In the genomic region with DNA sequence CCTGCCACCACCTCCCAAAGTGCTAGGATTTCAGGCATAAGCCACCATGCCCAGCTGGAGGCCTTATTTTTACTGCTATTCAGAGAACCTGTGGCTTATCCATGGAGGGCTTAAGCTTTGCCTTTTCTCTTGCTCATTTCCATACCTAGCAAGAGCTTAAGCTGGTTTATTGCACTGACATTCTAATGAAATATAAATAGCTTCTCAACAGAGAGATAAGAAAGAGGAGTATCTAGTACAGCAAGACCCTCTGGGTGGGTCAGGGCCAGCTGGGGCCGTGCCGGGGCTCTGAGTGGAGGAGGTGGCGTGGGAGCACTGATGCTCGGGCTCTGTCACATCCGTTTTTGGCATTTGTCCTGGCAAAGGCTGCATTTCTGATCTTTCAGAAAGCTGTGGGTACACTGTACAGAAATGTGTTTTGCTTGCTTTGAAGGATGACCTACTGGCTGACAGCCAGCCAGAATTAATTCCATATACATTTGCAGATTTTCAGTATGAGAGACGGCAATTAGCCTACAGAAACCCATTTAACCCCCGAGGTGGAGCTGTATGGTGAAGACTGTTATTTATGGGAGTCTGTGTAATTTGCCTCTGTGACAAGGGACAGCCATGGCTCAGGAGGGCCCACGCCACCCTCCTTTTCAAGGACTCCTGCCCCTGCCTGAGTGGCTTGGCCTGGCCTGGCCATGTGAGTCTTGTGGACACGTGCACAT, we compare ENCODE assay signal across 19 cellular contexts.
A peak's percentile ranks its signal among the peaks of the same experiment; 100 is the strongest.
DNase-seq lines count a peak whose midpoint lies in the region; ATAC-seq and TF ChIP-seq lines count a peak whose summit lies in the region.
"Had no signal": no experiment of that assay in that cellular context is flagged by ENCODE, and none has a peak within 500 bp of the region (broad histone marks: within the 10 kb centered on the region; RNA-seq: fewer than 3 reads in every experiment).

No MANE protein-coding gene starts in this region.

- 40 to 50% methylated on average over 8 to 9 of the region's 9 CpGs for WGBS in testis, 2 donors

- H3K4me1 Mint-ChIP-seq in chondrocyte (ENCODE audit: low read depth): peaks cover 30% of the 10 kb centered on the region
- no peaks in the 10 kb centered on the region for H3K4me1 Mint-ChIP-seq in stimulated activated naive B cell treated with anti-CD40 and anti-IgM and Interleukin-4, amounts not matched to agents 10 μg/mL and 1 μg/mL and 100 μg/mL, for 72 hours
- H3K4me1 Mint-ChIP-seq: activated T-helper 17 cell treated with anti-CD3 and anti-CD28 coated beads, Interleukin-2, amount 50 U/mL, for 72 hours had no signal

- peak; percentile 88 for ATAC-seq in left ventricle myocardium superior
- ATAC-seq in stimulated activated naive B cell treated with anti-CD40 and anti-IgM and Interleukin-4, amounts not matched to agents 10 μg/mL and 1 μg/mL and 100 μg/mL, for 72 hours (replicated peaks): no peak
- ATAC-seq: activated T-helper 17 cell treated with anti-CD3 and anti-CD28 coated beads, Interleukin-2, amount 50 U/mL, for 72 hours; CD8-positive, alpha-beta T cell; effector memory CD8-positive, alpha-beta T cell; GM12878; upper lobe of right lung had no signal

- peak overlapping the region; percentile 61 for H3K27ac Mint-ChIP-seq in chondrocyte (ENCODE audit: unreplicated experiment)
- H3K27ac Mint-ChIP-seq in stimulated activated naive B cell treated with anti-CD40 and anti-IgM and Interleukin-4, amounts not matched to agents 10 μg/mL and 1 μg/mL and 100 μg/mL, for 72 hours: no peak overlapping the region
- H3K27ac Mint-ChIP-seq: activated CD4-positive, alpha-beta memory T cell treated with anti-CD3 and anti-CD28 coated beads for 36 hours; activated T-helper 17 cell treated with anti-CD3 and anti-CD28 coated beads, Interleukin-2, amount 50 U/mL, for 72 hours; CD8-positive, alpha-beta T cell; effector memory CD8-positive, alpha-beta T cell had no signal

- H3K9me3 Mint-ChIP-seq in chondrocyte (ENCODE audit: low read depth): no peaks in the 10 kb centered on the region
- H3K9me3 Mint-ChIP-seq in stimulated activated naive B cell treated with anti-CD40 and anti-IgM and Interleukin-4, amounts not matched to agents 10 μg/mL and 1 μg/mL and 100 μg/mL, for 72 hours: no peaks in the 10 kb centered on the region
- H3K9me3 Mint-ChIP-seq: activated CD4-positive, alpha-beta memory T cell treated with anti-CD3 and anti-CD28 coated beads for 36 hours; activated T-helper 17 cell treated with anti-CD3 and anti-CD28 coated beads, Interleukin-2, amount 50 U/mL, for 72 hours; CD8-positive, alpha-beta T cell; effector memory CD8-positive, alpha-beta T cell had no signal

- no peaks in the 10 kb centered on the region for H3K9me3 ChIP-seq in testis
- H3K9me3 ChIP-seq: upper lobe of right lung had no signal

- no peak overlapping the region for H3K4me3 Mint-ChIP-seq in chondrocyte (ENCODE audit: unreplicated experiment)
- no peak overlapping the region for H3K4me3 Mint-ChIP-seq in stimulated activated naive B cell treated with anti-CD40 and anti-IgM and Interleukin-4, amounts not matched to agents 10 μg/mL and 1 μg/mL and 100 μg/mL, for 72 hours
- H3K4me3 Mint-ChIP-seq: activated CD4-positive, alpha-beta memory T cell treated with anti-CD3 and anti-CD28 coated beads for 36 hours; activated T-helper 17 cell treated with anti-CD3 and anti-CD28 coated beads, Interleukin-2, amount 50 U/mL, for 72 hours; CD8-positive, alpha-beta T cell; effector memory CD8-positive, alpha-beta T cell had no signal

- intact Hi-C loops in left ventricle myocardium superior (cut with micrococcal nuclease): no loop called here
- intact Hi-C loops in testis (cut with DNase I; ENCODE audit: low total_unique reads): no loop called here

- TF ChIP-seq POLR2A in testis (IDR thresholded peaks at IDR 0.05) (no peak), erythroblast (IDR thresholded peaks at IDR 0.05; ENCODE audit: low read length) (no peak)

- peak overlapping the region; percentile 22 to 42 for H3K27ac ChIP-seq in testis
- H3K27ac ChIP-seq: SK-N-MC, upper lobe of right lung had no signal

- no peak overlapping the region for H3K4me3 ChIP-seq in testis
- H3K4me3 ChIP-seq: GM12878, SK-N-MC, upper lobe of right lung had no signal

- H3K4me1 ChIP-seq in testis: peaks cover 19% of the 10 kb centered on the region
- H3K4me1 ChIP-seq: upper lobe of right lung had no signal

- no peaks in the 10 kb centered on the region for H3K27me3 ChIP-seq in testis
- H3K27me3 ChIP-seq: upper lobe of right lung had no signal

- TF ChIP-seq CTCF in chondrocyte (IDR thresholded peaks at IDR 0.05): no peak
- no peak for TF ChIP-seq CTCF in testis (IDR thresholded peaks at IDR 0.05)

- no peaks in the 10 kb centered on the region for H3K27me3 Mint-ChIP-seq in chondrocyte (ENCODE audit: low read depth)
- no peaks in the 10 kb centered on the region for H3K27me3 Mint-ChIP-seq in stimulated activated naive B cell treated with anti-CD40 and anti-IgM and Interleukin-4, amounts not matched to agents 10 μg/mL and 1 μg/mL and 100 μg/mL, for 72 hours
- H3K27me3 Mint-ChIP-seq: activated CD4-positive, alpha-beta memory T cell treated with anti-CD3 and anti-CD28 coated beads for 36 hours; activated T-helper 17 cell treated with anti-CD3 and anti-CD28 coated beads, Interleukin-2, amount 50 U/mL, for 72 hours; effector memory CD8-positive, alpha-beta T cell had no signal

- peak; percentile 4 for DNase-seq in NCI-H82 (lab: John Stamatoyannopoulos, UW)
- DNase-seq in NCI-H82 treated with DMSO at 0.1 percent for 48 hours (lab: John Stamatoyannopoulos, UW; ENCODE audit: unreplicated experiment): no peak
- no peak for DNase-seq in chondrocyte (ENCODE audit: low spot score)
- DNase-seq in left ventricle myocardium superior: peak; percentile 64
- DNase-seq in testis: peak; percentile 85
- DNase-seq in stimulated activated naive B cell treated with anti-CD40 and anti-IgM and Interleukin-4, amounts not matched to agents 10 μg/mL and 1 μg/mL and 100 μg/mL, for 72 hours: no peak
- no peak for DNase-seq in hypothalamus (lab: John Stamatoyannopoulos, UW)
- no peak for DNase-seq in erythroblast (lab: John Stamatoyannopoulos, UW)
- DNase-seq: 8988T; activated CD4-positive, alpha-beta memory T cell treated with anti-CD3 and anti-CD28 coated beads for 36 hours; amygdala; CD8-positive, alpha-beta T cell; effector memory CD8-positive, alpha-beta T cell; MM.1S; NCI-H2107; upper lobe of right lung had no signal

- H3K36me3 Mint-ChIP-seq in chondrocyte (ENCODE audit: low read depth): peaks cover 6% of the 10 kb centered on the region
- peaks cover 16 to 44% of the 10 kb centered on the region in 2 donors for H3K36me3 Mint-ChIP-seq in stimulated activated naive B cell treated with anti-CD40 and anti-IgM and Interleukin-4, amounts not matched to agents 10 μg/mL and 1 μg/mL and 100 μg/mL, for 72 hours

- H3K36me3 ChIP-seq in testis (ENCODE audit: low read depth, missing control alignments): no peaks in the 10 kb centered on the region
- H3K36me3 ChIP-seq: upper lobe of right lung had no signal

Comparison
In these comparisons a context has a peak if more than half of its experiments do, and no peak if none do; other contexts are left out.
1. DNase-seq: peak in NCI-H82 (single experiment), left ventricle myocardium superior (single experiment) and testis (single experiment); none in NCI-H82 treated with DMSO at 0.1 percent for 48 hours (single experiment), chondrocyte (single experiment), stimulated activated naive B cell treated with anti-CD40 and anti-IgM and Interleukin-4, amounts not matched to agents 10 μg/mL and 1 μg/mL and 100 μg/mL, for 72 hours (single experiment), hypothalamus (0 of 51) and erythroblast (0 of 2).